Comparison of ENCODE assay signal across 23 cellular contexts in the genomic region with DNA sequence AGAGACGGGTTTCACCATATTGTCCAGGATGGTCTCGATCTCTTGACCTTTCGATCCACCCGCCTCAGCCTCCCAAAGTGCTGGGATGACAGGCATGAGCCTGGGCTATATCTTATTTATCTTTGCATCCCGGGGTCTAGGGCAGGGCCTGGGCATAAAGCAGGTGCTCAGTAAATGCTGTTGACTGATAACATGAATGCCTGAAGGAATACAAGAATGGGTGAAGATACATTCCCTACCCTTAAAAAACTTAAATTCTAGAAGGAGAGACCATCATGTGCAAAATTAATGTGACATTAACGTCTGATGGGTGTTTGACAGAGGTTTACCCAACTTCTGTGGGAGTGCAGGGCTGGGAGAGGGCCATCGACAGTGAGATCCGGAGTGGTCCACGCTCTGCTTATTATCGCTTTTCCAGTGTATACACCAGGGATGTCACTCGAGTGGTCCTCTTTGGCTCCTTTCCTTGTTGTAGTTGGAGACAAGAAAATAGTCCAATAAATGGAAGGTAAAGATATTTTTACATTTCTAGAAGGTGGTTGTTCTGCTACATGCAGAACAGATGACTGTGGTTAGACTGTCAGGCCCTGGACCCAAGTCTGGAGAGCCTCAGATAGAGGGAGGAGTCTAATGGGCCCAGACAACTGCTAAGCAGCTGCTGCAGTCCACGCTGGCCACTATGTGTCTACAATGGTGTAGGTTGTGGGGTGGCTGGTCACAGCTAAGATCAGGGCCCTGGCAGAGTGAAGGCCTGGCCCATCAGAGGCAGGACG.
"Had no signal": no experiment of that assay in that cellular context is flagged by ENCODE, and none has a peak within 500 bp of the region (broad histone marks: within the 10 kb centered on the region; RNA-seq: fewer than 3 reads in every experiment).

No MANE protein-coding gene starts in this region.

- H3K36me3 Mint-ChIP-seq: naive thymus-derived CD8-positive, alpha-beta T cell; type B pancreatic cell had no signal

- H3K36me3 ChIP-seq: esophagus muscularis mucosa, gastrocnemius medialis, heart right ventricle, pancreas, right lobe of liver, stomach, thyroid gland, uterus had no signal

- H3K4me1 Mint-ChIP-seq: naive thymus-derived CD8-positive, alpha-beta T cell had no signal

- H3K4me3 Mint-ChIP-seq: effector memory CD8-positive, alpha-beta T cell; naive thymus-derived CD8-positive, alpha-beta T cell; type B pancreatic cell had no signal

- DNase-seq: effector memory CD8-positive, alpha-beta T cell; gastrocnemius medialis; heart right ventricle; hypothalamus; kidney glomerular epithelial cell; mammary epithelial cell; mucosa of descending colon; naive thymus-derived CD8-positive, alpha-beta T cell; nucleus accumbens; pancreas; psoas muscle; retina; right lobe of liver; stimulated activated naive CD4-positive, alpha-beta T cell; stomach; thyroid gland; uterus had no signal

- H3K9me3 Mint-ChIP-seq: type B pancreatic cell had no signal

- ATAC-seq: effector memory CD8-positive, alpha-beta T cell; gastrocnemius medialis; heart right ventricle; left lobe of liver; mucosa of descending colon; naive thymus-derived CD8-positive, alpha-beta T cell; pancreas; psoas muscle; right lobe of liver had no signal

- H3K27me3 Mint-ChIP-seq: effector memory CD8-positive, alpha-beta T cell; naive thymus-derived CD8-positive, alpha-beta T cell; type B pancreatic cell had no signal

- FAIRE-seq: islet of Langerhans, pancreas had no signal

- H3K27ac ChIP-seq: epithelial cell of prostate, esophagus muscularis mucosa, gastrocnemius medialis, heart right ventricle, pancreas, psoas muscle, right lobe of liver, skin epidermis, stomach, thyroid gland, uterus had no signal

- H3K4me3 ChIP-seq: esophagus muscularis mucosa, gastrocnemius medialis, heart right ventricle, mucosa of descending colon, pancreas, psoas muscle, right lobe of liver, skin epidermis, stomach, thyroid gland, uterus had no signal

- H3K4me1 ChIP-seq: esophagus muscularis mucosa, gastrocnemius medialis, heart right ventricle, pancreas, psoas muscle, right lobe of liver, uterus had no signal

- H3K9me3 ChIP-seq: esophagus muscularis mucosa, gastrocnemius medialis, heart right ventricle, mucosa of descending colon, pancreas, psoas muscle, right lobe of liver, stomach, thyroid gland, uterus had no signal

- H3K27me3 ChIP-seq: esophagus muscularis mucosa, gastrocnemius medialis, heart right ventricle, pancreas, right lobe of liver, stomach, thyroid gland, uterus had no signal

- H3K27ac Mint-ChIP-seq: effector memory CD8-positive, alpha-beta T cell; naive thymus-derived CD8-positive, alpha-beta T cell had no signal
